Comparison of ENCODE assay signal across 8 cellular contexts in the genomic region with DNA sequence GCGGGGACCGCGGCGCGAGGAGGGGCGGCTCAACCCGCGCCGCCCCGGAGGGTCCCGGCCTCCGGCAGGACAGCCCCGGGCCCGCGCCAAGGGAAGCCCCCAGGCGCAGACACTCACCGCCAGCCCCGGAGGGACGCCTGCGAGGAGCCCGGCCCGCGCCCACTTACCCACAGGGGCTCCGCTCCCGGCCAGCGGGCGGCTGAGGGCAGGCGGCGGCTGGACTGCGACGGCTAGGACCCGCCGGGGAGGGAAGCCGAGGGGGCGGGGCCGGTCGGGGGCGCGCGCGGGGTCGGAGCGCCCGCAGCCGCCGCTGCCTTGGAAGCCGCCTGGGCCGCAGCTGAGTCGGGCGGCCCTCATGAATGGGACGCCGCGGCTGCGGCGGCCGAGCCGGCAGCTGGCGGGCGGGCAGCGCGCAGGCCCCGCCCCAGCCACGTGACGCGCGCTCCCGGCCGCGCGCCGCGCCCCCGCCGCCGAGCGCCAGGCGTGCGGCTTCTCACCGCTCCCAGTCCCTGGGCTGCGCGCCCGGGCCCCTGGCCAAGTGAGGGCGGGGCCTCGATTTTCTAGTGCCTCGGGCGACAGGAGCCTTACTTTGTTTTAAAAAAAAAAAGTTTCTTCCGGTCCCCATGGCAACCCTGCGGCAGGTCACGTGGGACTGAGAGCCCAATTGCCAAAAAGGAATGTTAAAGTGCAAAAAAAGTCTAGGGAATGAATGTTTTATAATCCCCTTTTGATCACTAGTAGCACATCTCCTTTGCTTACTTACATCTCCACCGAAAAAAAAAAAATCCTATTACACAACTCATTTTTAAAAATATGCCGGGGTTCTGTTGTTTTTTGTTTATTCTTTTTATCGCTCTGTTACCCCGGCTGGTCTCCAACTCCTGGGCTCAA. TPM values are rescaled to one million over a fixed set of nuclear protein-coding genes. Genes with fewer than 3 reads are reported as not detected.
A peak's percentile ranks its signal among the peaks of the same experiment; 100 is the strongest.
DNase-seq lines count a peak whose midpoint lies in the region; ATAC-seq lines count a peak whose summit lies in the region.

A gene with protein sequence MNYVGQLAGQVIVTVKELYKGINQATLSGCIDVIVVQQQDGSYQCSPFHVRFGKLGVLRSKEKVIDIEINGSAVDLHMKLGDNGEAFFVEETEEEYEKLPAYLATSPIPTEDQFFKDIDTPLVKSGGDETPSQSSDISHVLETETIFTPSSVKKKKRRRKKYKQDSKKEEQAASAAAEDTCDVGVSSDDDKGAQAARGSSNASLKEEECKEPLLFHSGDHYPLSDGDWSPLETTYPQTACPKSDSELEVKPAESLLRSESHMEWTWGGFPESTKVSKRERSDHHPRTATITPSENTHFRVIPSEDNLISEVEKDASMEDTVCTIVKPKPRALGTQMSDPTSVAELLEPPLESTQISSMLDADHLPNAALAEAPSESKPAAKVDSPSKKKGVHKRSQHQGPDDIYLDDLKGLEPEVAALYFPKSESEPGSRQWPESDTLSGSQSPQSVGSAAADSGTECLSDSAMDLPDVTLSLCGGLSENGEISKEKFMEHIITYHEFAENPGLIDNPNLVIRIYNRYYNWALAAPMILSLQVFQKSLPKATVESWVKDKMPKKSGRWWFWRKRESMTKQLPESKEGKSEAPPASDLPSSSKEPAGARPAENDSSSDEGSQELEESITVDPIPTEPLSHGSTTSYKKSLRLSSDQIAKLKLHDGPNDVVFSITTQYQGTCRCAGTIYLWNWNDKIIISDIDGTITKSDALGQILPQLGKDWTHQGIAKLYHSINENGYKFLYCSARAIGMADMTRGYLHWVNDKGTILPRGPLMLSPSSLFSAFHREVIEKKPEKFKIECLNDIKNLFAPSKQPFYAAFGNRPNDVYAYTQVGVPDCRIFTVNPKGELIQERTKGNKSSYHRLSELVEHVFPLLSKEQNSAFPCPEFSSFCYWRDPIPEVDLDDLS (minus strand): TSS at position 225 of the 891 bp plus-strand sequence. CDS start 52,304 bp downstream, outside the sequence.

- POLR2A ChIA-PET in activated CD4-positive, alpha-beta T cell treated with anti-CD3 and anti-CD28 coated beads, Interleukin-2, amount 10 ng/mL, durations not matched to agents 7 days and 5 days (lab: Charles Lee), result interaction anchor here (0.6 kb wide), 1 partner anchor 15 kb away, joined by 3 read pairs; no protein-coding TSS in a partner anchor

- no peaks in the 10 kb centered on the region for H3K9me3 Mint-ChIP-seq in activated CD4-positive, alpha-beta T cell treated with anti-CD3 and anti-CD28 coated beads, Interleukin-2, amount 10 ng/mL, durations not matched to agents 7 days and 5 days

- peaks cover 70% of the 10 kb centered on the region for H3K4me1 Mint-ChIP-seq in activated CD4-positive, alpha-beta T cell treated with anti-CD3 and anti-CD28 coated beads, Interleukin-2, amount 10 ng/mL, durations not matched to agents 7 days and 5 days

- no peaks in the 10 kb centered on the region for H3K27me3 Mint-ChIP-seq in activated CD4-positive, alpha-beta T cell treated with anti-CD3 and anti-CD28 coated beads, Interleukin-2, amount 10 ng/mL, durations not matched to agents 7 days and 5 days

- peak; percentile 47 to 96 (median 87) for DNase-seq in C1 segment of cervical spinal cord (lab: John Stamatoyannopoulos, UW)
- DNase-seq in NCI-H69 (lab: John Stamatoyannopoulos, UW), result peak; percentile 99
- DNase-seq in activated CD4-positive, alpha-beta T cell treated with anti-CD3 and anti-CD28 coated beads, Interleukin-2, amount 10 ng/mL, durations not matched to agents 7 days and 5 days, result peak; percentile 97
- DNase-seq in cortex of kidney (lab: John Stamatoyannopoulos, UW), result peak; percentile 34
- peak; percentile 97 to 99 for DNase-seq in left colon
- peak; percentile 91 to 92 for DNase-seq in stimulated activated CD4-positive, alpha-beta T cell treated with anti-CD3 and anti-CD28 coated beads, Interleukin-1b, Interleukin-23, amount 100 ng/mL, for 4 hours (ENCODE audit: low read depth in 2 of 2)

- peak; percentile 80 for ATAC-seq in GM19372 (IDR thresholded peaks at IDR 0.05; ENCODE audit: low read depth, unreplicated experiment)
- peak; percentile 86 for ATAC-seq in HG03521 (IDR thresholded peaks at IDR 0.05; ENCODE audit: unreplicated experiment)
- ATAC-seq in left colon, result peak; percentile 90

- intact Hi-C loops in left colon (cut with DNase I, micrococcal nuclease), result no loop called here

- H3K4me3 Mint-ChIP-seq in activated CD4-positive, alpha-beta T cell treated with anti-CD3 and anti-CD28 coated beads, Interleukin-2, amount 10 ng/mL, durations not matched to agents 7 days and 5 days, result peak within 1 kb of the TSS; percentile 97

- CTCF ChIA-PET in activated CD4-positive, alpha-beta T cell treated with anti-CD3 and anti-CD28 coated beads, Interleukin-2, amount 10 ng/mL, durations not matched to agents 7 days and 5 days (lab: Charles Lee), result interaction anchor here (0.7 to 1.0 kb wide), 2 partner anchors 8 to 11 kb away, joined by 3 read pairs; no protein-coding TSS in a partner anchor

- H3K27ac Mint-ChIP-seq in activated CD4-positive, alpha-beta T cell treated with anti-CD3 and anti-CD28 coated beads, Interleukin-2, amount 10 ng/mL, durations not matched to agents 7 days and 5 days, result peak within 1 kb of the TSS; percentile 94

- peaks cover 33% of the 10 kb centered on the region for H3K36me3 Mint-ChIP-seq in activated CD4-positive, alpha-beta T cell treated with anti-CD3 and anti-CD28 coated beads, Interleukin-2, amount 10 ng/mL, durations not matched to agents 7 days and 5 days (ENCODE audit: low read depth)

RNA-seq across cellular contexts. Expression of the gene that starts here (rescaled TPM):
- total RNA-seq in activated CD4-positive, alpha-beta T cell treated with anti-CD3 and anti-CD28 coated beads, Interleukin-2, amount 10 ng/mL, durations not matched to agents 7 days and 5 days, result 100 to 1,000 TPM in 1 of 2 experiments, 10 to 100 TPM in 1; 99.6 to 106 TPM
- total RNA-seq in left colon, result 10 to 100 TPM; 40.5 to 58.5 TPM

Comparison
In these comparisons a context has a peak if more than half of its experiments do, and no peak if none do; other contexts are left out.
1. Peak in every context shown above with its lines: DNase-seq and ATAC-seq.
2. DNase-seq: peak in every context shown above with its lines; median percentile 99 in NCI-H69; 98 in left colon; 97 in activated CD4-positive, alpha-beta T cell treated with anti-CD3 and anti-CD28 coated beads, Interleukin-2, amount 10 ng/mL, durations not matched to agents 7 days and 5 days; 92 in stimulated activated CD4-positive, alpha-beta T cell treated with anti-CD3 and anti-CD28 coated beads, Interleukin-1b, Interleukin-23, amount 100 ng/mL, for 4 hours; 87 in C1 segment of cervical spinal cord; 34 in cortex of kidney.